In genomic region chr6:137860394-137861005, GRCh38 we compare ENCODE assay signal across 19 cellular contexts. TPM values are rescaled to one million over a fixed set of nuclear protein-coding genes. Genes with fewer than 3 reads are reported as not detected.
A peak's percentile ranks its signal among the peaks of the same experiment; 100 is the strongest.
DNase-seq lines count a peak whose midpoint lies in the region; ATAC-seq and TF ChIP-seq lines count a peak whose summit lies in the region.
"Had no signal": no experiment of that assay in that cellular context is flagged by ENCODE, and none has a peak within 500 bp of the region (broad histone marks: within the 10 kb centered on the region; RNA-seq: fewer than 3 reads in every experiment).

No MANE protein-coding gene starts in this region.

- H3K79me2 ChIP-seq in hepatocyte (no peaks in the 10 kb centered on the region), OCI-LY7 (ENCODE audit: insufficient read depth, low read depth, low read length) (no peaks in the 10 kb centered on the region)

- no peak for TF ChIP-seq CTCF in hepatocyte (IDR thresholded peaks at IDR 0.05; ENCODE audit: poor library complexity)
- no peak for TF ChIP-seq CTCF in OCI-LY7 (conservative IDR thresholded peaks at IDR 0.05; ENCODE audit: low read length)

- H3K27me3 ChIP-seq in CD8-positive, alpha-beta memory T cell (ENCODE audit: insufficient read depth, low read length, poor library complexity, severe bottlenecking): no peaks in the 10 kb centered on the region
- H3K27me3 ChIP-seq in hepatocyte: no peaks in the 10 kb centered on the region

- intact Hi-C loops in activated CD4-positive, alpha-beta T cell treated with anti-CD3 and anti-CD28 coated beads, Interleukin-2, amount 10 ng/mL, durations not matched to agents 24 days and 14 days (cut with micrococcal nuclease): no loop called here
- intact Hi-C loops in OCI-LY7 (cut with micrococcal nuclease; ENCODE audit: unreplicated experiment): loop anchor here (5.0 kb wide), 1 partner anchor 38 kb away; no protein-coding TSS in a partner anchor

- H3K4me3 Mint-ChIP-seq in CD8-positive, alpha-beta memory T cell: no peak overlapping the region
- no peak overlapping the region for H3K4me3 Mint-ChIP-seq in activated T-helper 17 cell treated with anti-CD3 and anti-CD28 coated beads, Interleukin-2, amount 50 U/mL, for 72 hours
- no peak overlapping the region for H3K4me3 Mint-ChIP-seq in activated CD4-positive, alpha-beta T cell treated with anti-CD3 and anti-CD28 coated beads, Interleukin-2, amount 10 ng/mL, durations not matched to agents 24 days and 14 days
- H3K4me3 Mint-ChIP-seq: CD4-positive, CD25-positive, alpha-beta regulatory T cell; H9; IgD-negative memory B cell had no signal

- H3K9me3 Mint-ChIP-seq in CD8-positive, alpha-beta memory T cell: no peaks in the 10 kb centered on the region
- H3K9me3 Mint-ChIP-seq in activated T-helper 17 cell treated with anti-CD3 and anti-CD28 coated beads, Interleukin-2, amount 50 U/mL, for 72 hours: no peaks in the 10 kb centered on the region
- peaks cover 8% of the 10 kb centered on the region for H3K9me3 Mint-ChIP-seq in activated CD4-positive, alpha-beta T cell treated with anti-CD3 and anti-CD28 coated beads, Interleukin-2, amount 10 ng/mL, durations not matched to agents 24 days and 14 days
- H3K9me3 Mint-ChIP-seq: CD4-positive, CD25-positive, alpha-beta regulatory T cell had no signal

- no peaks in the 10 kb centered on the region for H3K27me3 Mint-ChIP-seq in CD8-positive, alpha-beta memory T cell
- no peaks in the 10 kb centered on the region for H3K27me3 Mint-ChIP-seq in activated T-helper 17 cell treated with anti-CD3 and anti-CD28 coated beads, Interleukin-2, amount 50 U/mL, for 72 hours
- H3K27me3 Mint-ChIP-seq in activated CD4-positive, alpha-beta T cell treated with anti-CD3 and anti-CD28 coated beads, Interleukin-2, amount 10 ng/mL, durations not matched to agents 24 days and 14 days: no peaks in the 10 kb centered on the region
- H3K27me3 Mint-ChIP-seq: CD4-positive, CD25-positive, alpha-beta regulatory T cell; IgD-negative memory B cell had no signal

- H4K20me1 ChIP-seq in hepatocyte (ENCODE audit: insufficient read depth, poor library complexity, severe bottlenecking): no peaks in the 10 kb centered on the region
- H4K20me1 ChIP-seq in OCI-LY7 (ENCODE audit: insufficient read depth, low read length): no peaks in the 10 kb centered on the region

- H3K4me2 ChIP-seq in hepatocyte (no peak overlapping the region), OCI-LY7 (ENCODE audit: low read length) (no peak overlapping the region)

- no peak for ATAC-seq in activated T-helper 17 cell treated with anti-CD3 and anti-CD28 coated beads, Interleukin-2, amount 50 U/mL, for 72 hours (replicated peaks)

- BruUV-seq in OCI-LY7 (replicated peaks; lab: Mats Ljungman, UMichigan): no TSS peak

- POLR2A ChIA-PET in CD8-positive, alpha-beta memory T cell (lab: Charles Lee): no interaction called here
- POLR2A ChIA-PET in HEK293T (lab: Yijun Ruan, JAX) (no interaction called here), OCI-LY7 (lab: Charles Lee) (no interaction called here)

- 62% methylated on average over 3 of the region's 3 CpGs for WGBS in hepatocyte (ENCODE audit: low lambda C conversion rate, missing lambda C conversion rate)

- no peak overlapping the region for H3K4me3 ChIP-seq in CD8-positive, alpha-beta memory T cell (ENCODE audit: low read length)
- no peak overlapping the region for H3K4me3 ChIP-seq in hepatocyte
- no peak overlapping the region for H3K4me3 ChIP-seq in OCI-LY7 (ENCODE audit: low read depth, low read length, poor library complexity, severe bottlenecking)

- H3K4me1 ChIP-seq in CD8-positive, alpha-beta memory T cell (ENCODE audit: insufficient read depth, low read length): peaks cover 2% of the 10 kb centered on the region
- H3K4me1 ChIP-seq in hepatocyte (ENCODE audit: insufficient read depth) (peaks cover 20% of the 10 kb centered on the region), OCI-LY7 (ENCODE audit: insufficient read depth, low read length, poor library complexity, severe bottlenecking) (no peaks in the 10 kb centered on the region)
- H3K4me1 ChIP-seq: BE2C had no signal

- no peaks in the 10 kb centered on the region for H3K9me3 ChIP-seq in CD8-positive, alpha-beta memory T cell (ENCODE audit: low read length)
- no peaks in the 10 kb centered on the region for H3K9me3 ChIP-seq in hepatocyte (ENCODE audit: low read depth)
- no peaks in the 10 kb centered on the region for H3K9me3 ChIP-seq in OCI-LY7 (ENCODE audit: low read length)
- H3K9me3 ChIP-seq: BE2C, Caco-2 had no signal

- H3K27ac Mint-ChIP-seq in CD8-positive, alpha-beta memory T cell: peak overlapping the region in 1 of 8 donors; percentile 19
- H3K27ac Mint-ChIP-seq in activated T-helper 17 cell treated with anti-CD3 and anti-CD28 coated beads, Interleukin-2, amount 50 U/mL, for 72 hours: peak overlapping the region; percentile 39
- H3K27ac Mint-ChIP-seq in activated CD4-positive, alpha-beta T cell treated with anti-CD3 and anti-CD28 coated beads, Interleukin-2, amount 10 ng/mL, durations not matched to agents 24 days and 14 days: no peak overlapping the region
- H3K27ac Mint-ChIP-seq: IgD-negative memory B cell had no signal

- H2AFZ ChIP-seq in hepatocyte (no peak overlapping the region), OCI-LY7 (ENCODE audit: low read length) (no peak overlapping the region)

- no peak for DNase-seq in CD8-positive, alpha-beta memory T cell
- no peak for DNase-seq in HEK293T (ENCODE audit: extremely low spot score)
- no peak for DNase-seq in hepatocyte (ENCODE audit: low spot score)
- DNase-seq in activated CD4-positive, alpha-beta T cell treated with anti-CD3 and anti-CD28 coated beads, Interleukin-2, amount 10 ng/mL, durations not matched to agents 24 days and 14 days: no peak
- DNase-seq in OCI-LY7 (ENCODE audit: low spot score): no peak
- DNase-seq in activated naive CD4-positive, alpha-beta T cell treated with anti-CD3 and anti-CD28 coated beads, Interleukin-2, amount 50 U/mL, for 16 hours: no peak
- DNase-seq: BE2C; Caco-2; CD4-positive, CD25-positive, alpha-beta regulatory T cell; DMS 273 treated with DMSO at 0.1 percent for 48 hours; DMS79 treated with DMSO at 0.1 percent for 48 hours; H9; Karpas-422; NCI-H1694; NCI-H446; NCI-H526; Right ventricle myocardium superior had no signal

- no peaks in the 10 kb centered on the region for H3K36me3 ChIP-seq in CD8-positive, alpha-beta memory T cell (ENCODE audit: insufficient read depth, low read length)
- H3K36me3 ChIP-seq in hepatocyte (replicated peaks; ENCODE audit: insufficient read depth, low read depth) (no peaks in the 10 kb centered on the region), OCI-LY7 (ENCODE audit: insufficient read depth, low read length) (peaks cover 9% of the 10 kb centered on the region; the same call in 1 of the 2 replicates)
- H3K36me3 ChIP-seq: BE2C had no signal

- CTCF ChIA-PET in CD8-positive, alpha-beta memory T cell (lab: Charles Lee): no interaction called here
- CTCF ChIA-PET in HEK293T (lab: Yijun Ruan, JAX) (no interaction called here), OCI-LY7 (lab: Charles Lee; ENCODE audit: unreplicated experiment) (no interaction called here)

- no peaks in the 10 kb centered on the region for H3K9me2 ChIP-seq in hepatocyte (replicated peaks; ENCODE audit: insufficient read depth)
- no peaks in the 10 kb centered on the region for H3K9me2 ChIP-seq in OCI-LY7 (ENCODE audit: insufficient read depth, low read length)

- peak overlapping the region; percentile 55 for H3K27ac ChIP-seq in CD8-positive, alpha-beta memory T cell (ENCODE audit: low read depth, low read length)
- H3K27ac ChIP-seq in hepatocyte: peak overlapping the region; percentile 31
- no peak overlapping the region for H3K27ac ChIP-seq in OCI-LY7 (ENCODE audit: low read depth, low read length, poor library complexity, severe bottlenecking)

- peaks cover 19 to 25% (median 21%) of the 10 kb centered on the region in 3 donors for H3K36me3 Mint-ChIP-seq in CD8-positive, alpha-beta memory T cell
- peaks cover 18% of the 10 kb centered on the region for H3K36me3 Mint-ChIP-seq in activated T-helper 17 cell treated with anti-CD3 and anti-CD28 coated beads, Interleukin-2, amount 50 U/mL, for 72 hours (ENCODE audit: low read depth)
- H3K36me3 Mint-ChIP-seq in activated CD4-positive, alpha-beta T cell treated with anti-CD3 and anti-CD28 coated beads, Interleukin-2, amount 10 ng/mL, durations not matched to agents 24 days and 14 days (ENCODE audit: low read depth): peaks cover 30% of the 10 kb centered on the region

- peaks cover 0 to 14% (median 14%) of the 10 kb centered on the region in 3 donors for H3K4me1 Mint-ChIP-seq in CD8-positive, alpha-beta memory T cell
- H3K4me1 Mint-ChIP-seq in activated T-helper 17 cell treated with anti-CD3 and anti-CD28 coated beads, Interleukin-2, amount 50 U/mL, for 72 hours: peaks cover 26% of the 10 kb centered on the region
- H3K4me1 Mint-ChIP-seq in activated CD4-positive, alpha-beta T cell treated with anti-CD3 and anti-CD28 coated beads, Interleukin-2, amount 10 ng/mL, durations not matched to agents 24 days and 14 days: peaks cover 22% of the 10 kb centered on the region

TF ChIP-seq in HEK293T, 16 proteins besides CTCF, POLR2A, EP300 and RAD21:
- TF ChIP-seq, protein P1, sequence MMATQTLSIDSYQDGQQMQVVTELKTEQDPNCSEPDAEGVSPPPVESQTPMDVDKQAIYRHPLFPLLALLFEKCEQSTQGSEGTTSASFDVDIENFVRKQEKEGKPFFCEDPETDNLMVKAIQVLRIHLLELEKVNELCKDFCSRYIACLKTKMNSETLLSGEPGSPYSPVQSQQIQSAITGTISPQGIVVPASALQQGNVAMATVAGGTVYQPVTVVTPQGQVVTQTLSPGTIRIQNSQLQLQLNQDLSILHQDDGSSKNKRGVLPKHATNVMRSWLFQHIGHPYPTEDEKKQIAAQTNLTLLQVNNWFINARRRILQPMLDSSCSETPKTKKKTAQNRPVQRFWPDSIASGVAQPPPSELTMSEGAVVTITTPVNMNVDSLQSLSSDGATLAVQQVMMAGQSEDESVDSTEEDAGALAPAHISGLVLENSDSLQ (IDR thresholded peaks at IDR 0.05): 0 out of 2 replicates have a peak, but pooled peaks have one; percentile 15
- TF ChIP-seq BHLHE40 (IDR thresholded peaks at IDR 0.05; ENCODE audit: borderline replicate concordance): no peak

RNA-seq across cellular contexts. Expression of gene TNFAIP3, which starts 6.6 kb away (rescaled TPM):
- 100 to 1,000 TPM; 267 to 298 TPM for total RNA-seq in CD8-positive, alpha-beta memory T cell
- polyA plus RNA-seq in CD8-positive, alpha-beta memory T cell: 127 TPM
- total RNA-seq in activated T-helper 17 cell treated with anti-CD3 and anti-CD28 coated beads, Interleukin-2, amount 50 U/mL, for 72 hours: 100 to 1,000 TPM; 254 to 663 TPM
- 61.9 and 73.4 TPM in 2 replicates for total RNA-seq in hepatocyte
- 141 and 164 TPM in 2 replicates for polyA plus RNA-seq in hepatocyte
- total RNA-seq in activated CD4-positive, alpha-beta T cell treated with anti-CD3 and anti-CD28 coated beads, Interleukin-2, amount 10 ng/mL, durations not matched to agents 24 days and 14 days: 249 and 254 TPM in 2 replicates
- total RNA-seq in OCI-LY7 (2014; rRNA removed; shearing (Covaris generic)): 7.0 and 8.8 TPM in 2 replicates
- total RNA-seq in OCI-LY7 (2022): 23.6 and 28.3 TPM in 2 replicates
